In the genomic region with DNA sequence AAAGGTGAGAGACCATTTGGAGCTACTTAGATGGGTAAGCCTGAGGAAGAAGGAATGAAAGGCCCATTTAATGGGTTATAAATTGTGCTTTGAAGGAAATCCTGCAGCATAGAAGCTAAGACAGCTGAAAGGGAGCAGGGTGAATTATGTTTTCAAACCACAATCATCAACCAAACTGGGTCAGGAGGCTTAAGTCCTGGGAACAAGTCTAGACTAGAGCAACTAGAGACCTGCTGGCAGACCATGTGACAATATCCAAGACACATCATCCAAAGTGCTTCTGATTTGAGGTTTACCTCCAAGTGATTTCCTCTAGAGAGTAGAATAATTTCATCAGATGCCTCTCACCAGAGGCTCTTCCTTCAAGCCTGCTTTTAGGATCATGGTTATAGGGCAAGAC, we compare ENCODE assay signal across 1 cellular context.
TF ChIP-seq lines count a peak whose summit lies in the region.

No MANE protein-coding gene starts in this region.

TF ChIP-seq in SK-N-SH treated with all-trans-retinoic acid at 6 μM for 48 hours, 23 proteins besides CTCF, POLR2A, EP300 and RAD21 (continued from another document):
- TF ChIP-seq SNAI2 (CRISPR knock-in tag; IDR thresholded peaks at IDR 0.05) (no peak), CSDC2 (CRISPR knock-in tag; IDR thresholded peaks at IDR 0.05) (no peak)
